In genomic region chr7:143304938-143305337, GRCh38 we compare ENCODE assay signal across 26 cellular contexts. TPM values are rescaled to one million over a fixed set of nuclear protein-coding genes. Genes with fewer than 3 reads are reported as not detected.
A peak's percentile ranks its signal among the peaks of the same experiment; 100 is the strongest.
DNase-seq lines count a peak whose midpoint lies in the region; ATAC-seq, FAIRE-seq and TF ChIP-seq lines count a peak whose summit lies in the region.
"Had no signal": no experiment of that assay in that cellular context is flagged by ENCODE, and none has a peak within 500 bp of the region (broad histone marks: within the 10 kb centered on the region; RNA-seq: fewer than 3 reads in every experiment).

No MANE protein-coding gene starts in this region.

- TF ChIP-seq EP300 in HepG2 (IDR thresholded peaks at IDR 0.05; ENCODE audit: low read depth in 2 of 2, low read length in 2 of 2), result no peak
- no peak for TF ChIP-seq EP300 in HepG2 (CRISPR knock-in tag; IDR thresholded peaks at IDR 0.05; ENCODE audit: borderline replicate concordance)

- DNase-seq in HepG2 (ENCODE audit: low spot score) (no peak), right lobe of liver (no peak), GM20000 (ENCODE audit: low spot score) (no peak)
- no peak for DNase-seq in activated CD8-positive, alpha-beta T cell treated with anti-CD3 and anti-CD28 coated beads, Interleukin-2, amount 10 ng/mL, durations not matched to agents 7 days and 5 days
- DNase-seq: MG63, NCI-H1417 treated with DMSO at 0.1 percent for 48 hours, sigmoid colon, T1000 had no signal

- H3K36me3 Mint-ChIP-seq in activated CD8-positive, alpha-beta T cell treated with anti-CD3 and anti-CD28 coated beads, Interleukin-2, amount 10 ng/mL, durations not matched to agents 7 days and 5 days (ENCODE audit: low read depth), result peaks cover 94% of the 10 kb centered on the region
- peaks cover 89% of the 10 kb centered on the region for H3K36me3 Mint-ChIP-seq in stimulated activated memory B cell treated with anti-CD40 and anti-IgM and Interleukin-4, amounts not matched to agents 10 μg/mL and 1 μg/mL and 100 μg/mL, for 72 hours

- no peaks in the 10 kb centered on the region for H3K9me3 Mint-ChIP-seq in activated CD8-positive, alpha-beta T cell treated with anti-CD3 and anti-CD28 coated beads, Interleukin-2, amount 10 ng/mL, durations not matched to agents 7 days and 5 days (ENCODE audit: insufficient read depth)
- no peaks in the 10 kb centered on the region for H3K9me3 Mint-ChIP-seq in stimulated activated memory B cell treated with anti-CD40 and anti-IgM and Interleukin-4, amounts not matched to agents 10 μg/mL and 1 μg/mL and 100 μg/mL, for 72 hours
- H3K9me3 Mint-ChIP-seq: activated B cell treated with CpG ODN at 0.5 μM for 24 hours; activated naive CD4-positive, alpha-beta T cell treated with anti-CD3 and anti-CD28 coated beads, Interleukin-2, amount 50 U/mL, for 72 hours had no signal

- H4K20me1 ChIP-seq in HepG2 (ENCODE audit: insufficient read depth, low read length), result no peaks in the 10 kb centered on the region; the same call in 1 of the 2 replicates

- no peak overlapping the region for H3K4me3 Mint-ChIP-seq in activated CD8-positive, alpha-beta T cell treated with anti-CD3 and anti-CD28 coated beads, Interleukin-2, amount 10 ng/mL, durations not matched to agents 7 days and 5 days
- H3K4me3 Mint-ChIP-seq in stimulated activated memory B cell treated with anti-CD40 and anti-IgM and Interleukin-4, amounts not matched to agents 10 μg/mL and 1 μg/mL and 100 μg/mL, for 72 hours, result no peak overlapping the region
- H3K4me3 Mint-ChIP-seq: activated B cell treated with CpG ODN at 0.5 μM for 24 hours had no signal

- no peak for FAIRE-seq in HepG2 (lab: Jason Lieb, UNC)
- FAIRE-seq: astrocyte, D721Med, GM12891 had no signal

- H3K9ac ChIP-seq in HepG2 (ENCODE audit: insufficient read depth, low read depth, low read length), result no peak overlapping the region

- CTCF ChIA-PET in HepG2 (lab: Yijun Ruan, JAX; ENCODE audit: low intra/inter-chr PET ratio, low total read pairs), result interaction anchor here (1.8 kb wide), 1 partner anchor 64 kb away, joined by 35 read pairs; no protein-coding TSS in a partner anchor
- CTCF ChIA-PET in activated CD8-positive, alpha-beta T cell treated with anti-CD3 and anti-CD28 coated beads, Interleukin-2, amount 10 ng/mL, durations not matched to agents 7 days and 5 days (lab: Charles Lee), result interaction anchor here (0.7 to 4.2 kb wide), 19 partner anchors 9 to 102 kb away, joined by 3 to 54 read pairs (median 5); partner anchors contain the start of gene CASP2

- H3K36me3 ChIP-seq in HepG2 (replicated peaks in 1 of 2; ENCODE audit: control insufficient read depth in 1 of 2, insufficient read depth in 2 of 2, low read length in 2 of 2), result peaks cover 25 to 77% of the 10 kb centered on the region in 2 experiments
- peaks cover 0 to 61% (median 20%) of the 10 kb centered on the region in 4 donors for H3K36me3 ChIP-seq in right lobe of liver

- no peak for TF ChIP-seq POLR2A in HepG2 (IDR thresholded peaks at IDR 0.05; ENCODE audit: insufficient read depth in 1 of 2, low read depth in 2 of 2, low read length in 2 of 2)
- TF ChIP-seq POLR2A in right lobe of liver (IDR thresholded peaks at IDR 0.05), result no peak

- H3K79me2 ChIP-seq in HepG2 (ENCODE audit: insufficient read depth, low read length), result no peaks in the 10 kb centered on the region

- no peak for TF ChIP-seq RAD21 in HepG2 (CRISPR knock-in tag; IDR thresholded peaks at IDR 0.05)

- POLR2A ChIA-PET in HepG2 (lab: Yijun Ruan, JAX), result no interaction called here
- POLR2A ChIA-PET in activated CD8-positive, alpha-beta T cell treated with anti-CD3 and anti-CD28 coated beads, Interleukin-2, amount 10 ng/mL, durations not matched to agents 7 days and 5 days (lab: Charles Lee), result interaction anchor here (0.8 to 1.1 kb wide), 2 partner anchors 42 to 64 kb away, joined by 3 read pairs; partner anchors contain the start of gene GSTK1

- TF ChIP-seq CTCF in HepG2 (CRISPR knock-in tag; IDR thresholded peaks at IDR 0.05) (no peak), right lobe of liver (IDR thresholded peaks at IDR 0.05) (no peak), GM20000 (IDR thresholded peaks at IDR 0.05; ENCODE audit: extremely low read depth, missing control alignments) (no peak)

- no peak overlapping the region for H3K4me2 ChIP-seq in HepG2 (ENCODE audit: low read depth, low read length)

- H3K27ac ChIP-seq in HepG2 (ENCODE audit: extremely low read length, insufficient read depth, low read length), result no peak overlapping the region
- H3K27ac ChIP-seq in right lobe of liver, result no peak overlapping the region
- H3K27ac ChIP-seq: lower lobe of right lung, RWPE1, sigmoid colon, stomach, tibial artery had no signal

- no peak overlapping the region for H2AFZ ChIP-seq in HepG2 (ENCODE audit: low read length)

- 100% methylated on average over 6 of the region's 6 CpGs for WGBS in HepG2 (ENCODE audit: low lambda C conversion rate)
- 70% methylated on average over 4 of the region's 6 CpGs for WGBS in right lobe of liver (ENCODE audit: insufficient coverage, low coverage, low lambda C conversion rate, missing lambda C conversion rate)

- H3K4me1 Mint-ChIP-seq in activated CD8-positive, alpha-beta T cell treated with anti-CD3 and anti-CD28 coated beads, Interleukin-2, amount 10 ng/mL, durations not matched to agents 7 days and 5 days (ENCODE audit: low read depth), result peaks cover 50% of the 10 kb centered on the region
- peaks cover 29% of the 10 kb centered on the region for H3K4me1 Mint-ChIP-seq in stimulated activated memory B cell treated with anti-CD40 and anti-IgM and Interleukin-4, amounts not matched to agents 10 μg/mL and 1 μg/mL and 100 μg/mL, for 72 hours

- no peaks in the 10 kb centered on the region for H3K27me3 Mint-ChIP-seq in activated CD8-positive, alpha-beta T cell treated with anti-CD3 and anti-CD28 coated beads, Interleukin-2, amount 10 ng/mL, durations not matched to agents 7 days and 5 days (ENCODE audit: low read depth)
- no peaks in the 10 kb centered on the region for H3K27me3 Mint-ChIP-seq in stimulated activated memory B cell treated with anti-CD40 and anti-IgM and Interleukin-4, amounts not matched to agents 10 μg/mL and 1 μg/mL and 100 μg/mL, for 72 hours
- H3K27me3 Mint-ChIP-seq: activated B cell treated with CpG ODN at 0.5 μM for 24 hours had no signal

- H3K4me3 ChIP-seq in HepG2 (replicated peaks in 1 of 3; ENCODE audit: insufficient read depth in 1 of 3, low read depth in 2 of 3, low read length in 3 of 3), result no peak overlapping the region
- no peak overlapping the region for H3K4me3 ChIP-seq in right lobe of liver
- H3K4me3 ChIP-seq: BLaER1 treated with 17β-estradiol and CSF1 and Interleukin-3, amounts not matched to agents 10 nM and 100 nM; lower lobe of right lung; MG63; sigmoid colon; stomach; tibial artery had no signal

- no peaks in the 10 kb centered on the region for H3K4me1 ChIP-seq in HepG2 (ENCODE audit: insufficient read depth, low read length)
- H3K4me1 ChIP-seq in right lobe of liver, result peaks cover 0 to 10% (median 2%) of the 10 kb centered on the region in 4 donors
- H3K4me1 ChIP-seq: sigmoid colon, tibial artery had no signal

- H3K27ac Mint-ChIP-seq in activated CD8-positive, alpha-beta T cell treated with anti-CD3 and anti-CD28 coated beads, Interleukin-2, amount 10 ng/mL, durations not matched to agents 7 days and 5 days, result peak overlapping the region; percentile 39
- H3K27ac Mint-ChIP-seq in stimulated activated memory B cell treated with anti-CD40 and anti-IgM and Interleukin-4, amounts not matched to agents 10 μg/mL and 1 μg/mL and 100 μg/mL, for 72 hours, result peak overlapping the region; percentile 4
- H3K27ac Mint-ChIP-seq: activated B cell treated with CpG ODN at 0.5 μM for 24 hours had no signal

- intact Hi-C loops in HepG2 (cut with micrococcal nuclease; ENCODE audit: unreplicated experiment) (loop anchor here (1.0 to 10.0 kb wide), 3 partner anchors 16 to 300 kb away; no protein-coding TSS in a partner anchor), right lobe of liver (cut with DNase I) (loop anchor here in 1 of 2 donors (5.0 kb wide), 1 partner anchor 63 kb away; no protein-coding TSS in a partner anchor)

- in situ Hi-C loops in HepG2 (cut with HindIII; ENCODE audit: extremely low pct_ligation_motif_present, low pct_unique_long_range_greater_than_20kb), result loop anchor here (5.0 kb wide), 1 partner anchor 63 kb away; no protein-coding TSS in a partner anchor

- H3K27me3 ChIP-seq in HepG2 (ENCODE audit: control insufficient read depth in 1 of 2, insufficient read depth in 2 of 2, low read length in 2 of 2), result no peaks in the 10 kb centered on the region
- H3K27me3 ChIP-seq in right lobe of liver, result no peaks in the 10 kb centered on the region
- H3K27me3 ChIP-seq: BLaER1 treated with 17β-estradiol and CSF1 and Interleukin-3, amounts not matched to agents 10 nM and 100 nM; MG63; sigmoid colon; stomach; tibial artery had no signal

- no TSS peak for BruUV-seq in HepG2 (replicated peaks; lab: Mats Ljungman, UMichigan)

- H3K9me3 ChIP-seq in HepG2 (ENCODE audit: low read length) (no peaks in the 10 kb centered on the region), right lobe of liver (no peaks in the 10 kb centered on the region)
- H3K9me3 ChIP-seq: lower lobe of right lung, MG63, sigmoid colon, stomach, tibial artery had no signal

- peak; percentile 24; the same call in 2 of the 3 replicates for ATAC-seq in HepG2
- ATAC-seq in right lobe of liver, result no peak
- ATAC-seq in activated CD8-positive, alpha-beta T cell treated with anti-CD3 and anti-CD28 coated beads, Interleukin-2, amount 10 ng/mL, durations not matched to agents 7 days and 5 days, result peak; percentile 26
- no peak for ATAC-seq in stimulated activated memory B cell treated with anti-CD40 and anti-IgM and Interleukin-4, amounts not matched to agents 10 μg/mL and 1 μg/mL and 100 μg/mL, for 72 hours
- ATAC-seq in GM21576 (IDR thresholded peaks at IDR 0.05; ENCODE audit: unreplicated experiment), result no peak

RNA-seq across cellular contexts. Expression of gene CLCN1, which starts 11.0 kb away (rescaled TPM):
- total RNA-seq in HepG2 (2016; rRNA removed; fragmentation: Illumina TruSeq; extraction: Trizol) (not detected in 2 replicates), right lobe of liver (not detected)
- not detected in 2 replicates for total RNA-seq in HepG2 (2016; cell fraction: cytosol; rRNA removed; fragmentation: Illumina TruSeq; extraction: Trizol; ENCODE audit: low read depth)
- total RNA-seq in HepG2 (2016; cell fraction: insoluble cytoplasmic fraction; rRNA removed; fragmentation: Illumina TruSeq; extraction: Trizol), result not detected in 2 replicates
- not detected in 2 replicates for total RNA-seq in HepG2 (2016; cell fraction: membrane; rRNA removed; fragmentation: Illumina TruSeq; extraction: Trizol)
- not detected in 2 replicates for total RNA-seq in HepG2 (2016; cell fraction: nucleus; rRNA removed; fragmentation: Illumina TruSeq; extraction: Trizol)
- 0.01 TPM in 1 of 2 replicates, not detected in the other for polyA plus RNA-seq in HepG2 (2011; rRNA removed)
- polyA plus RNA-seq in HepG2 (2011; cell fraction: cytosol; rRNA removed), result not detected in 2 replicates
- not detected in 2 replicates for polyA plus RNA-seq in HepG2 (2011; cell fraction: nucleus; rRNA removed)
- not detected in 2 replicates for polyA plus RNA-seq in HepG2 (2012)
- not detected in 2 replicates for polyA plus RNA-seq in HepG2 (2016; cell fraction: cytosol; fragmentation: Illumina TruSeq; extraction: Trizol; ENCODE audit: low read depth)
- not detected in 2 replicates for polyA plus RNA-seq in HepG2 (2016; cell fraction: insoluble cytoplasmic fraction; fragmentation: Illumina TruSeq; extraction: Trizol; ENCODE audit: low read depth)
- not detected in 2 replicates for polyA plus RNA-seq in HepG2 (2016; cell fraction: membrane; fragmentation: Illumina TruSeq; extraction: Trizol; ENCODE audit: low read depth)
- not detected in 2 replicates for polyA plus RNA-seq in HepG2 (2016; cell fraction: nucleus; fragmentation: Illumina TruSeq; extraction: Trizol; ENCODE audit: insufficient read depth, low read depth)
- polyA minus RNA-seq in HepG2 (2011; rRNA and poly(A)+ RNA removed; ENCODE audit: low replicate concordance), result 0.07 TPM in 1 of 2 replicates, not detected in the other
- polyA minus RNA-seq in HepG2 (2011; cell fraction: cytosol; rRNA and poly(A)+ RNA removed), result not detected in 2 replicates
- polyA minus RNA-seq in HepG2 (2011; cell fraction: nucleus; rRNA and poly(A)+ RNA removed), result not detected in 2 replicates
- under 1 TPM in 1 of 2 experiments, not detected in 1; 0.13 TPM for total RNA-seq in activated CD8-positive, alpha-beta T cell treated with anti-CD3 and anti-CD28 coated beads, Interleukin-2, amount 10 ng/mL, durations not matched to agents 7 days and 5 days
- total RNA-seq: activated B cell treated with CpG ODN at 0.5 μM for 24 hours; activated CD8-positive, alpha-beta memory T cell treated with anti-CD3 and anti-CD28 coated beads for 36 hours; astrocyte; dermis microvascular lymphatic vessel endothelial cell; endothelial cell of umbilical vein; kidney epithelial cell; lower lobe of right lung; stomach had no signal
- polyA plus RNA-seq: AG04450, endothelial cell of umbilical vein, neural cell had no signal

RNA-seq across cellular contexts. Expression of gene CASP2, which starts 16.8 kb away (rescaled TPM):
- total RNA-seq in HepG2 (2016; rRNA removed; fragmentation: Illumina TruSeq; extraction: Trizol) (13.7 and 21.2 TPM in 2 replicates), right lobe of liver (1 to 10 TPM; 5.3 to 8.7 (median 6.7) TPM)
- total RNA-seq in HepG2 (2016; cell fraction: cytosol; rRNA removed; fragmentation: Illumina TruSeq; extraction: Trizol; ENCODE audit: low read depth), result 2.6 and 5.7 TPM in 2 replicates
- total RNA-seq in HepG2 (2016; cell fraction: insoluble cytoplasmic fraction; rRNA removed; fragmentation: Illumina TruSeq; extraction: Trizol), result 13.6 and 24.5 TPM in 2 replicates
- 6.8 and 7.8 TPM in 2 replicates for total RNA-seq in HepG2 (2016; cell fraction: membrane; rRNA removed; fragmentation: Illumina TruSeq; extraction: Trizol)
- total RNA-seq in HepG2 (2016; cell fraction: nucleus; rRNA removed; fragmentation: Illumina TruSeq; extraction: Trizol), result 18.2 and 18.9 TPM in 2 replicates
- 9.0 and 10.2 TPM in 2 replicates for polyA plus RNA-seq in HepG2 (2011; rRNA removed)
- polyA plus RNA-seq in HepG2 (2011; cell fraction: cytosol; rRNA removed), result 5.0 and 6.7 TPM in 2 replicates
- 17.0 and 18.3 TPM in 2 replicates for polyA plus RNA-seq in HepG2 (2011; cell fraction: nucleus; rRNA removed)
- 6.2 and 7.5 TPM in 2 replicates for polyA plus RNA-seq in HepG2 (2012)
- 1.1 and 1.3 TPM in 2 replicates for polyA plus RNA-seq in HepG2 (2016; cell fraction: cytosol; fragmentation: Illumina TruSeq; extraction: Trizol; ENCODE audit: low read depth)
- polyA plus RNA-seq in HepG2 (2016; cell fraction: insoluble cytoplasmic fraction; fragmentation: Illumina TruSeq; extraction: Trizol; ENCODE audit: low read depth), result 15.7 and 18.6 TPM in 2 replicates
- polyA plus RNA-seq in HepG2 (2016; cell fraction: membrane; fragmentation: Illumina TruSeq; extraction: Trizol; ENCODE audit: low read depth), result 4.5 and 4.8 TPM in 2 replicates
- 28.4 and 33.3 TPM in 2 replicates for polyA plus RNA-seq in HepG2 (2016; cell fraction: nucleus; fragmentation: Illumina TruSeq; extraction: Trizol; ENCODE audit: insufficient read depth, low read depth)
- 40.0 and 127 TPM in 2 replicates for polyA minus RNA-seq in HepG2 (2011; rRNA and poly(A)+ RNA removed; ENCODE audit: low replicate concordance)
- polyA minus RNA-seq in HepG2 (2011; cell fraction: cytosol; rRNA and poly(A)+ RNA removed), result 9.3 and 18.6 TPM in 2 replicates
- 23.6 and 23.9 TPM in 2 replicates for polyA minus RNA-seq in HepG2 (2011; cell fraction: nucleus; rRNA and poly(A)+ RNA removed)
- total RNA-seq in activated CD8-positive, alpha-beta T cell treated with anti-CD3 and anti-CD28 coated beads, Interleukin-2, amount 10 ng/mL, durations not matched to agents 7 days and 5 days, result 100 to 1,000 TPM; 111 to 115 TPM

RNA-seq across cellular contexts. Expression of gene TMEM139, which starts 20.2 kb away (rescaled TPM):
- 7.8 and 7.9 TPM in 2 replicates for total RNA-seq in HepG2 (2016; rRNA removed; fragmentation: Illumina TruSeq; extraction: Trizol)
- total RNA-seq in HepG2 (2016; cell fraction: cytosol; rRNA removed; fragmentation: Illumina TruSeq; extraction: Trizol; ENCODE audit: low read depth), result 3.6 and 5.1 TPM in 2 replicates
- total RNA-seq in HepG2 (2016; cell fraction: insoluble cytoplasmic fraction; rRNA removed; fragmentation: Illumina TruSeq; extraction: Trizol), result 6.2 and 7.5 TPM in 2 replicates
- 5.7 and 6.4 TPM in 2 replicates for total RNA-seq in HepG2 (2016; cell fraction: membrane; rRNA removed; fragmentation: Illumina TruSeq; extraction: Trizol)
- 7.4 and 8.1 TPM in 2 replicates for total RNA-seq in HepG2 (2016; cell fraction: nucleus; rRNA removed; fragmentation: Illumina TruSeq; extraction: Trizol)
- 13.8 and 14.0 TPM in 2 replicates for polyA plus RNA-seq in HepG2 (2011; rRNA removed)
- polyA plus RNA-seq in HepG2 (2011; cell fraction: cytosol; rRNA removed), result 15.4 and 16.1 TPM in 2 replicates
- polyA plus RNA-seq in HepG2 (2011; cell fraction: nucleus; rRNA removed), result 9.9 and 14.3 TPM in 2 replicates
- 4.0 and 13.4 TPM in 2 replicates for polyA plus RNA-seq in HepG2 (2012)
- 2.7 and 4.4 TPM in 2 replicates for polyA plus RNA-seq in HepG2 (2016; cell fraction: cytosol; fragmentation: Illumina TruSeq; extraction: Trizol; ENCODE audit: low read depth)
- polyA plus RNA-seq in HepG2 (2016; cell fraction: insoluble cytoplasmic fraction; fragmentation: Illumina TruSeq; extraction: Trizol; ENCODE audit: low read depth), result 7.7 and 9.4 TPM in 2 replicates
- polyA plus RNA-seq in HepG2 (2016; cell fraction: membrane; fragmentation: Illumina TruSeq; extraction: Trizol; ENCODE audit: low read depth), result 6.6 and 7.0 TPM in 2 replicates
- polyA plus RNA-seq in HepG2 (2016; cell fraction: nucleus; fragmentation: Illumina TruSeq; extraction: Trizol; ENCODE audit: insufficient read depth, low read depth), result 8.5 and 10.4 TPM in 2 replicates
- polyA minus RNA-seq in HepG2 (2011; rRNA and poly(A)+ RNA removed; ENCODE audit: low replicate concordance), result 7.2 and 31.8 TPM in 2 replicates
- 4.9 and 5.5 TPM in 2 replicates for polyA minus RNA-seq in HepG2 (2011; cell fraction: cytosol; rRNA and poly(A)+ RNA removed)
- polyA minus RNA-seq in HepG2 (2011; cell fraction: nucleus; rRNA and poly(A)+ RNA removed), result 6.5 and 9.0 TPM in 2 replicates
- total RNA-seq in right lobe of liver, result 10 to 100 TPM in 5 of 6 experiments, 1 to 10 TPM in 1; 7.0 to 20.8 (median 14.8) TPM
- total RNA-seq in activated CD8-positive, alpha-beta T cell treated with anti-CD3 and anti-CD28 coated beads, Interleukin-2, amount 10 ng/mL, durations not matched to agents 7 days and 5 days, result under 1 TPM; 0.29 to 0.65 TPM
- total RNA-seq: dermis microvascular lymphatic vessel endothelial cell, endothelial cell of umbilical vein had no signal
- polyA plus RNA-seq: AG04450, neural cell had no signal

RNA-seq across cellular contexts. Expression of gene GSTK1, which starts 41.7 kb away (rescaled TPM):
- total RNA-seq in HepG2 (2016; rRNA removed; fragmentation: Illumina TruSeq; extraction: Trizol) (31.5 and 64.6 TPM in 2 replicates), right lobe of liver (100 to 1,000 TPM; 209 to 315 (median 257) TPM)
- 20.3 and 21.6 TPM in 2 replicates for total RNA-seq in HepG2 (2016; cell fraction: cytosol; rRNA removed; fragmentation: Illumina TruSeq; extraction: Trizol; ENCODE audit: low read depth)
- total RNA-seq in HepG2 (2016; cell fraction: insoluble cytoplasmic fraction; rRNA removed; fragmentation: Illumina TruSeq; extraction: Trizol), result 34.2 and 66.6 TPM in 2 replicates
- 21.6 and 25.7 TPM in 2 replicates for total RNA-seq in HepG2 (2016; cell fraction: membrane; rRNA removed; fragmentation: Illumina TruSeq; extraction: Trizol)
- total RNA-seq in HepG2 (2016; cell fraction: nucleus; rRNA removed; fragmentation: Illumina TruSeq; extraction: Trizol), result 76.0 and 84.9 TPM in 2 replicates
- polyA plus RNA-seq in HepG2 (2011; rRNA removed), result 92.1 and 96.2 TPM in 2 replicates
- 77.4 and 78.9 TPM in 2 replicates for polyA plus RNA-seq in HepG2 (2011; cell fraction: cytosol; rRNA removed)
- 175 and 195 TPM in 2 replicates for polyA plus RNA-seq in HepG2 (2011; cell fraction: nucleus; rRNA removed)
- polyA plus RNA-seq in HepG2 (2012), result 62.6 and 63.0 TPM in 2 replicates
- polyA plus RNA-seq in HepG2 (2016; cell fraction: cytosol; fragmentation: Illumina TruSeq; extraction: Trizol; ENCODE audit: low read depth), result 23.7 and 26.3 TPM in 2 replicates
- 46.1 and 48.6 TPM in 2 replicates for polyA plus RNA-seq in HepG2 (2016; cell fraction: insoluble cytoplasmic fraction; fragmentation: Illumina TruSeq; extraction: Trizol; ENCODE audit: low read depth)
- 24.7 and 25.7 TPM in 2 replicates for polyA plus RNA-seq in HepG2 (2016; cell fraction: membrane; fragmentation: Illumina TruSeq; extraction: Trizol; ENCODE audit: low read depth)
- 199 and 221 TPM in 2 replicates for polyA plus RNA-seq in HepG2 (2016; cell fraction: nucleus; fragmentation: Illumina TruSeq; extraction: Trizol; ENCODE audit: insufficient read depth, low read depth)
- polyA minus RNA-seq in HepG2 (2011; rRNA and poly(A)+ RNA removed; ENCODE audit: low replicate concordance), result 43.6 and 115 TPM in 2 replicates
- 25.3 TPM in 2 replicates for polyA minus RNA-seq in HepG2 (2011; cell fraction: cytosol; rRNA and poly(A)+ RNA removed)
- polyA minus RNA-seq in HepG2 (2011; cell fraction: nucleus; rRNA and poly(A)+ RNA removed), result 32.3 and 47.2 TPM in 2 replicates
- 100 to 1,000 TPM; 254 to 255 TPM for total RNA-seq in activated CD8-positive, alpha-beta T cell treated with anti-CD3 and anti-CD28 coated beads, Interleukin-2, amount 10 ng/mL, durations not matched to agents 7 days and 5 days

RNA-seq across cellular contexts. Expression of gene FAM131B, which starts 57.6 kb away (rescaled TPM):
- total RNA-seq in HepG2 (2016; rRNA removed; fragmentation: Illumina TruSeq; extraction: Trizol) (0.07 TPM in 1 of 2 replicates, not detected in the other), right lobe of liver (under 1 TPM; 0.05 to 0.51 (median 0.14) TPM)
- total RNA-seq in HepG2 (2016; cell fraction: cytosol; rRNA removed; fragmentation: Illumina TruSeq; extraction: Trizol; ENCODE audit: low read depth), result not detected in 2 replicates
- 0.15 TPM in 1 of 2 replicates, not detected in the other for total RNA-seq in HepG2 (2016; cell fraction: insoluble cytoplasmic fraction; rRNA removed; fragmentation: Illumina TruSeq; extraction: Trizol)
- total RNA-seq in HepG2 (2016; cell fraction: membrane; rRNA removed; fragmentation: Illumina TruSeq; extraction: Trizol), result not detected in 2 replicates
- total RNA-seq in HepG2 (2016; cell fraction: nucleus; rRNA removed; fragmentation: Illumina TruSeq; extraction: Trizol), result not detected in 2 replicates
- polyA plus RNA-seq in HepG2 (2011; rRNA removed), result not detected in 2 replicates
- polyA plus RNA-seq in HepG2 (2011; cell fraction: cytosol; rRNA removed), result not detected in 2 replicates
- not detected in 2 replicates for polyA plus RNA-seq in HepG2 (2011; cell fraction: nucleus; rRNA removed)
- polyA plus RNA-seq in HepG2 (2012), result not detected in 2 replicates
- not detected in 2 replicates for polyA plus RNA-seq in HepG2 (2016; cell fraction: cytosol; fragmentation: Illumina TruSeq; extraction: Trizol; ENCODE audit: low read depth)
- polyA plus RNA-seq in HepG2 (2016; cell fraction: insoluble cytoplasmic fraction; fragmentation: Illumina TruSeq; extraction: Trizol; ENCODE audit: low read depth), result not detected in 2 replicates
- not detected in 2 replicates for polyA plus RNA-seq in HepG2 (2016; cell fraction: membrane; fragmentation: Illumina TruSeq; extraction: Trizol; ENCODE audit: low read depth)
- polyA plus RNA-seq in HepG2 (2016; cell fraction: nucleus; fragmentation: Illumina TruSeq; extraction: Trizol; ENCODE audit: insufficient read depth, low read depth), result not detected in 2 replicates
- 0.54 TPM in 1 of 2 replicates, not detected in the other for polyA minus RNA-seq in HepG2 (2011; rRNA and poly(A)+ RNA removed; ENCODE audit: low replicate concordance)
- polyA minus RNA-seq in HepG2 (2011; cell fraction: cytosol; rRNA and poly(A)+ RNA removed), result not detected in 2 replicates
- not detected in 2 replicates for polyA minus RNA-seq in HepG2 (2011; cell fraction: nucleus; rRNA and poly(A)+ RNA removed)
- total RNA-seq in activated CD8-positive, alpha-beta T cell treated with anti-CD3 and anti-CD28 coated beads, Interleukin-2, amount 10 ng/mL, durations not matched to agents 7 days and 5 days, result 1 to 10 TPM; 2.2 to 2.4 TPM
- total RNA-seq: activated B cell treated with CpG ODN at 0.5 μM for 24 hours had no signal

Comparison
In these comparisons a context has a peak if more than half of its experiments do, and no peak if none do; other contexts are left out.
1. ATAC-seq: peak in HepG2 (single experiment) and activated CD8-positive, alpha-beta T cell treated with anti-CD3 and anti-CD28 coated beads, Interleukin-2, amount 10 ng/mL, durations not matched to agents 7 days and 5 days (single experiment); none in right lobe of liver (0 of 4), stimulated activated memory B cell treated with anti-CD40 and anti-IgM and Interleukin-4, amounts not matched to agents 10 μg/mL and 1 μg/mL and 100 μg/mL, for 72 hours (single experiment) and GM21576 (single experiment).